In genomic region chr20:62405108-62405980, GRCh38 we compare ENCODE assay signal across 1 cellular context.
TF ChIP-seq lines count a peak whose summit lies in the region.

No MANE protein-coding gene starts in this region.

TF ChIP-seq in HepG2, 621 proteins besides CTCF, POLR2A, EP300 and RAD21 (continued from another document):
- TF ChIP-seq UBTF (CRISPR knock-in tag; IDR thresholded peaks at IDR 0.05): peak; percentile 48; the same call in 1 of the 2 replicates
- peak; percentile 48 for TF ChIP-seq YY1 (IDR thresholded peaks at IDR 0.05; ENCODE audit: insufficient read depth, insufficient replicate concordance, low read depth, low read length)
- TF ChIP-seq KLF16 (CRISPR knock-in tag; IDR thresholded peaks at IDR 0.05): 0 out of 4 replicates have a peak, but pooled peaks of 1 of the 2 experiments have one; percentile 28
- no peak for TF ChIP-seq DRAP1 (CRISPR knock-in tag; IDR thresholded peaks at IDR 0.05)
- 0 out of 2 replicates have a peak, but pooled peaks have one; percentile 46 for TF ChIP-seq MXD4 (CRISPR knock-in tag; IDR thresholded peaks at IDR 0.05)
- TF ChIP-seq ZNF30 (CRISPR knock-in tag; IDR thresholded peaks at IDR 0.05): 0 out of 2 replicates have a peak, but pooled peaks have one; percentile 12
- no peak for TF ChIP-seq ZNF10 (CRISPR knock-in tag; IDR thresholded peaks at IDR 0.05; ENCODE audit: borderline replicate concordance, low read depth)
- TF ChIP-seq ZNF414 (CRISPR knock-in tag; IDR thresholded peaks at IDR 0.05): no peak
- TF ChIP-seq ZNF619 (CRISPR knock-in tag; IDR thresholded peaks at IDR 0.05): peak; percentile 54; the same call in 1 of the 2 replicates
- TF ChIP-seq MED1 (CRISPR knock-in tag; IDR thresholded peaks at IDR 0.05): peak; percentile 47; the same call in 1 of the 2 replicates
- TF ChIP-seq CREM (IDR thresholded peaks at IDR 0.05): peak; percentile 84; the same call in 1 of the 2 replicates
- TF ChIP-seq CREM (CRISPR knock-in tag; IDR thresholded peaks at IDR 0.05): no peak; the same call in 1 of the 2 replicates
- TF ChIP-seq BCL3 (CRISPR knock-in tag; IDR thresholded peaks at IDR 0.05): peak; percentile 59; the same call in 1 of the 2 replicates
- no peak for TF ChIP-seq SNAPC4 (CRISPR knock-in tag; IDR thresholded peaks at IDR 0.05)
- peak; percentile 37; the same call in 1 of the 2 replicates for TF ChIP-seq ZNF605 (CRISPR knock-in tag; IDR thresholded peaks at IDR 0.05)
- TF ChIP-seq HMGXB3 (CRISPR knock-in tag; IDR thresholded peaks at IDR 0.05; ENCODE audit: borderline replicate concordance): 0 out of 2 replicates have a peak, but pooled peaks have one; percentile 22
- peak; percentile 81 for TF ChIP-seq AGO1 (IDR thresholded peaks at IDR 0.05; ENCODE audit: low read depth, low read length, poor library complexity, severe bottlenecking)
- peak; percentile 46; the same call in 1 of the 2 replicates for TF ChIP-seq THAP11 (CRISPR knock-in tag; IDR thresholded peaks at IDR 0.05)
- no peak for TF ChIP-seq FOXJ3 (CRISPR knock-in tag; IDR thresholded peaks at IDR 0.05; ENCODE audit: borderline replicate concordance)
- peak; percentile 58; the same call in 1 of the 2 replicates for TF ChIP-seq MYC (CRISPR knock-in tag; IDR thresholded peaks at IDR 0.05; ENCODE audit: borderline replicate concordance)
- TF ChIP-seq HNF1A (IDR thresholded peaks at IDR 0.05; ENCODE audit: low read depth): no peak
- 0 out of 2 replicates have a peak, but pooled peaks have one; percentile 27 for TF ChIP-seq HNF1A (CRISPR knock-in tag; IDR thresholded peaks at IDR 0.05; ENCODE audit: borderline replicate concordance)
- TF ChIP-seq RBAK (CRISPR knock-in tag; IDR thresholded peaks at IDR 0.05): no peak
- TF ChIP-seq CREB1 (IDR thresholded peaks at IDR 0.05): peak; percentile 99
- no peak for TF ChIP-seq CREB1 (CRISPR knock-in tag; IDR thresholded peaks at IDR 0.05)
- TF ChIP-seq MYPOP (CRISPR knock-in tag; IDR thresholded peaks at IDR 0.05): no peak
- 0 out of 2 replicates have a peak, but pooled peaks have one; percentile 50 for TF ChIP-seq ZNF761 (CRISPR knock-in tag; conservative IDR thresholded peaks at IDR 0.05)
- no peak for TF ChIP-seq FOXA1 (IDR thresholded peaks at IDR 0.05)
- peak; percentile 56; the same call in 1 of the 2 replicates for TF ChIP-seq FOXA1 (CRISPR knock-in tag; IDR thresholded peaks at IDR 0.05)
